ENCODE assay signal across 10 cellular contexts in genomic region chr1:26743426-26744059, GRCh38. TPM values are rescaled to one million over a fixed set of nuclear protein-coding genes. Genes with fewer than 3 reads are reported as not detected.
A peak's percentile ranks its signal among the peaks of the same experiment; 100 is the strongest.
DNase-seq lines count a peak whose midpoint lies in the region; ATAC-seq, FAIRE-seq and TF ChIP-seq lines count a peak whose summit lies in the region.
"Had no signal": no experiment of that assay in that cellular context is flagged by ENCODE, and none has a peak within 500 bp of the region (broad histone marks: within the 10 kb centered on the region; RNA-seq: fewer than 3 reads in every experiment).

No MANE protein-coding gene starts in this region.

- DNase-seq in CD1c-positive myeloid dendritic cell (ENCODE audit: extremely low spot score) (peak; percentile 25), HCT116 (ENCODE audit: low read depth, low spot score) (no peak), astrocyte (ENCODE audit: low read depth) (no peak), GM03348 (ENCODE audit: low spot score) (no peak), NCI-H2107 treated with DMSO at 0.1 percent for 48 hours (lab: John Stamatoyannopoulos, UW; ENCODE audit: unreplicated experiment) (no peak), ecto neural progenitor cell (ENCODE audit: low spot score) (no peak), dedifferentiated amniotic fluid mesenchymal stem cell (ENCODE audit: extremely low spot score) (no peak)
- DNase-seq in natural killer cell treated with Interleukin-12 subunit alpha and Interleukin-12 subunit beta and Interleukin-15 and Interleukin-18, amount 100 ng/mL, for 72 hours (ENCODE audit: low spot score), result no peak
- DNase-seq: NCI-H2171 treated with DMSO at 0.1 percent for 48 hours had no signal

- H2AFZ ChIP-seq in HCT116 (ENCODE audit: low read depth, low read length, poor library complexity, severe bottlenecking), result no peak overlapping the region
- no peak overlapping the region for H2AFZ ChIP-seq in astrocyte (ENCODE audit: low read depth, low read length)

- no peak for ATAC-seq in HCT116
- no peak for ATAC-seq in natural killer cell treated with Interleukin-12 subunit alpha and Interleukin-12 subunit beta and Interleukin-15 and Interleukin-18, amount 100 ng/mL, for 72 hours

- no peak for FAIRE-seq in astrocyte (lab: Jason Lieb, UNC)

- peak overlapping the region; percentile 79 for H3K27ac Mint-ChIP-seq in astrocyte (ENCODE audit: unreplicated experiment)
- peak overlapping the region; percentile 74 to 83 for H3K27ac Mint-ChIP-seq in natural killer cell treated with Interleukin-12 subunit alpha and Interleukin-12 subunit beta and Interleukin-15 and Interleukin-18, amount 100 ng/mL, for 72 hours

- H3K9me2 ChIP-seq in HCT116 (ENCODE audit: insufficient read depth), result no peaks in the 10 kb centered on the region

- intact Hi-C loops in HCT116 (cut with micrococcal nuclease), result no loop called here

- TF ChIP-seq RAD21 in HCT116 (IDR thresholded peaks at IDR 0.05; ENCODE audit: low read depth), result no peak

- peaks cover 9 to 24% of the 10 kb centered on the region in 2 experiments for H3K4me1 ChIP-seq in HCT116 (ENCODE audit: control insufficient read depth in 1 of 2, insufficient read depth in 2 of 2, low read length in 2 of 2)
- H3K4me1 ChIP-seq in astrocyte (ENCODE audit: insufficient read depth, low read length), result peaks cover 23% of the 10 kb centered on the region

- H3K36me3 ChIP-seq in HCT116 (ENCODE audit: control insufficient read depth in 1 of 2, insufficient read depth in 2 of 2, low read length in 2 of 2) (peaks cover 18 to 22% of the 10 kb centered on the region in 2 experiments), astrocyte (ENCODE audit: insufficient read depth, low read length) (peaks cover 12% of the 10 kb centered on the region)

- H3K27me3 Mint-ChIP-seq in astrocyte (ENCODE audit: low read depth, unreplicated experiment), result no peaks in the 10 kb centered on the region
- H3K27me3 Mint-ChIP-seq in natural killer cell treated with Interleukin-12 subunit alpha and Interleukin-12 subunit beta and Interleukin-15 and Interleukin-18, amount 100 ng/mL, for 72 hours, result no peaks in the 10 kb centered on the region

- H3K27me3 ChIP-seq in HCT116 (ENCODE audit: insufficient read depth, low read length), result no peaks in the 10 kb centered on the region
- H3K27me3 ChIP-seq in astrocyte (ENCODE audit: insufficient read depth, low read length), result no peaks in the 10 kb centered on the region
- H3K27me3 ChIP-seq: foreskin keratinocyte had no signal

- H3K79me2 ChIP-seq in HCT116 (ENCODE audit: insufficient read depth, low read length) (peaks cover 93% of the 10 kb centered on the region), astrocyte (ENCODE audit: insufficient read depth, low read length) (peaks cover 81% of the 10 kb centered on the region)

- no peak for TF ChIP-seq POLR2A in HCT116 (IDR thresholded peaks at IDR 0.05; ENCODE audit: borderline replicate concordance, extremely low read depth, insufficient read depth, insufficient read length)

- H4K20me1 ChIP-seq in HCT116 (ENCODE audit: insufficient read depth), result peaks cover 3% of the 10 kb centered on the region; the same call in 1 of the 2 replicates
- peaks cover 62% of the 10 kb centered on the region for H4K20me1 ChIP-seq in astrocyte (ENCODE audit: insufficient read depth, low read length)

- no TSS peak for BruUV-seq in HCT116 (replicated peaks; lab: Mats Ljungman, UMichigan)

- POLR2A ChIA-PET in HCT116 (lab: Charles Lee), result interaction anchor here (1.0 kb wide), 2 partner anchors 45 to 50 kb away, joined by 3 to 4 read pairs; no protein-coding TSS in a partner anchor

- H3K4me3 ChIP-seq in HCT116 (replicated peaks in 1 of 2; ENCODE audit: low read depth in 1 of 2, low read length in 2 of 2), result no peak overlapping the region
- peak overlapping the region; percentile 45 for H3K4me3 ChIP-seq in astrocyte (ENCODE audit: insufficient read depth, low read depth, low read length)

- peak overlapping the region; percentile 28 for H3K27ac ChIP-seq in HCT116 (ENCODE audit: low read depth, low read length)
- peak overlapping the region; percentile 86 for H3K27ac ChIP-seq in astrocyte (ENCODE audit: low read depth, low read length)

- peaks cover 31% of the 10 kb centered on the region for H3K4me1 Mint-ChIP-seq in astrocyte (ENCODE audit: low read depth, unreplicated experiment)
- H3K4me1 Mint-ChIP-seq in natural killer cell treated with Interleukin-12 subunit alpha and Interleukin-12 subunit beta and Interleukin-15 and Interleukin-18, amount 100 ng/mL, for 72 hours (ENCODE audit: low read depth in 2 of 2), result peaks cover 60 to 62% of the 10 kb centered on the region in 2 donors

- TF ChIP-seq CTCF in HCT116 (IDR thresholded peaks at IDR 0.05 in 2 of 3, conservative IDR thresholded peaks at IDR 0.05 in 1 of 3; ENCODE audit: borderline replicate concordance in 1 of 3, insufficient read depth in 1 of 3, low read depth in 2 of 3, low read length in 2 of 3) (no peak), astrocyte (IDR thresholded peaks at IDR 0.05; ENCODE audit: insufficient read depth, low read depth, low read length) (no peak)

- H3K9me3 Mint-ChIP-seq in astrocyte (ENCODE audit: unreplicated experiment), result no peaks in the 10 kb centered on the region
- no peaks in the 10 kb centered on the region for H3K9me3 Mint-ChIP-seq in natural killer cell treated with Interleukin-12 subunit alpha and Interleukin-12 subunit beta and Interleukin-15 and Interleukin-18, amount 100 ng/mL, for 72 hours

- no peaks in the 10 kb centered on the region for H3K9me3 ChIP-seq in HCT116 (ENCODE audit: control insufficient read depth in 1 of 2, insufficient read depth in 1 of 2, low read depth in 1 of 2, low read length in 2 of 2)
- no peaks in the 10 kb centered on the region for H3K9me3 ChIP-seq in astrocyte (ENCODE audit: insufficient read depth, low read depth, low read length)

- CTCF ChIA-PET in HCT116 (lab: Charles Lee), result no interaction called here

- H3K4me2 ChIP-seq in HCT116 (ENCODE audit: low read length), result peak overlapping the region; percentile 32
- H3K4me2 ChIP-seq in astrocyte (ENCODE audit: low read length), result peak overlapping the region; percentile 79

- peak overlapping the region; percentile 42 for H3K4me3 Mint-ChIP-seq in astrocyte (ENCODE audit: unreplicated experiment)
- peak overlapping the region; percentile 73 for H3K4me3 Mint-ChIP-seq in natural killer cell treated with Interleukin-12 subunit alpha and Interleukin-12 subunit beta and Interleukin-15 and Interleukin-18, amount 100 ng/mL, for 72 hours

- RAD21 ChIA-PET in HCT116 (lab: Charles Lee; ENCODE audit: low non-redundant PET in 1 of 2, low total read pairs in 2 of 2, uncharacterized antibody in 2 of 2, unreplicated experiment in 2 of 2), result no interaction called here

- H3K9ac ChIP-seq in HCT116 (ENCODE audit: low read length) (no peak overlapping the region), astrocyte (ENCODE audit: low read length) (peak overlapping the region; percentile 68)

- H3K36me3 Mint-ChIP-seq in astrocyte (ENCODE audit: low read depth, unreplicated experiment), result peaks cover 25% of the 10 kb centered on the region
- H3K36me3 Mint-ChIP-seq in natural killer cell treated with Interleukin-12 subunit alpha and Interleukin-12 subunit beta and Interleukin-15 and Interleukin-18, amount 100 ng/mL, for 72 hours, result peaks cover 15% of the 10 kb centered on the region

TF ChIP-seq in HCT116, 20 proteins besides CTCF, POLR2A, EP300 and RAD21:
- TF ChIP-seq EZH2 (IDR thresholded peaks at IDR 0.05), result no peak

RNA-seq across cellular contexts. Expression of gene PIGV, which starts 44.2 kb away (rescaled TPM):
- total RNA-seq in HCT116 (2021; ENCODE audit: unreplicated experiment) (13.2 TPM), astrocyte (7.9 and 10.6 TPM in 2 replicates)
- polyA plus RNA-seq in HCT116 (2012), result 13.8 and 16.8 TPM in 2 replicates
- total RNA-seq in natural killer cell treated with Interleukin-12 subunit alpha and Interleukin-12 subunit beta and Interleukin-15 and Interleukin-18, amount 100 ng/mL, for 72 hours, result 10 to 100 TPM; 44.3 to 60.2 TPM

RNA-seq across cellular contexts. Expression of gene ARID1A, which starts 47.7 kb away (rescaled TPM):
- total RNA-seq in HCT116 (2021; ENCODE audit: unreplicated experiment) (62.8 TPM), astrocyte (72.3 and 85.1 TPM in 2 replicates)
- 55.1 and 56.3 TPM in 2 replicates for polyA plus RNA-seq in HCT116 (2012)
- total RNA-seq in natural killer cell treated with Interleukin-12 subunit alpha and Interleukin-12 subunit beta and Interleukin-15 and Interleukin-18, amount 100 ng/mL, for 72 hours, result 100 to 1,000 TPM; 132 to 196 TPM
